ENCODE assay signal across 25 cellular contexts in genomic region chr14:85468815-85469214, GRCh38.
"Had no signal": no experiment of that assay in that cellular context is flagged by ENCODE, and none has a peak within 500 bp of the region (broad histone marks: within the 10 kb centered on the region; RNA-seq: fewer than 3 reads in every experiment).

No MANE protein-coding gene starts in this region.

- H3K27me3 Mint-ChIP-seq: activated B cell treated with CpG ODN at 0.5 μM for 24 hours; activated CD4-positive, alpha-beta memory T cell treated with anti-CD3 and anti-CD28 coated beads for 36 hours; activated T-cell treated with anti-CD3 and anti-CD28 coated beads, Interleukin-2, amount 50 U/mL, for 24 hours; brain; central memory CD8-positive, alpha-beta T cell; type B pancreatic cell had no signal

- ATAC-seq: esophagus mucosa; gastroesophageal sphincter; heart left ventricle; natural killer cell; psoas muscle; right cardiac atrium; stimulated activated effector memory CD8-positive, alpha-beta T cell treated with anti-CD3 and anti-CD28 coated beads, Interleukin-12 subunit alpha, Interleukin-12 subunit beta, amount 100 ng/mL, for 72 hours had no signal

- H3K4me3 Mint-ChIP-seq: activated B cell treated with CpG ODN at 0.5 μM for 24 hours; activated CD4-positive, alpha-beta memory T cell treated with anti-CD3 and anti-CD28 coated beads for 36 hours; activated naive CD8-positive, alpha-beta T cell treated with anti-CD3 and anti-CD28 coated beads, Interleukin-2, amount 10 ng/mL, durations not matched to agents 7 days and 5 days; activated T-cell treated with anti-CD3 and anti-CD28 coated beads, Interleukin-2, amount 50 U/mL, for 24 hours; brain; central memory CD8-positive, alpha-beta T cell; natural killer cell; stimulated activated effector memory CD8-positive, alpha-beta T cell treated with anti-CD3 and anti-CD28 coated beads, Interleukin-12 subunit alpha, Interleukin-12 subunit beta, amount 100 ng/mL, for 72 hours; type B pancreatic cell had no signal

- H3K9me3 Mint-ChIP-seq: activated B cell treated with CpG ODN at 0.5 μM for 24 hours; activated CD4-positive, alpha-beta memory T cell treated with anti-CD3 and anti-CD28 coated beads for 36 hours; activated T-helper 2 cell treated with anti-CD3 and anti-CD28 coated beads, Interferon-gamma antibody, Interleukin-2, Interleukin-4, amounts not matched to agents 10 μg/mL and 5 μg/mL and 100 μg/mL, durations not matched to agents 14 hours and 24 hours and 36 hours; natural killer cell; stimulated activated effector memory CD8-positive, alpha-beta T cell treated with anti-CD3 and anti-CD28 coated beads, Interleukin-12 subunit alpha, Interleukin-12 subunit beta, amount 100 ng/mL, for 72 hours had no signal

- H3K9me3 ChIP-seq: gastroesophageal sphincter, heart left ventricle, left ventricle myocardium inferior, ovary, psoas muscle, stomach had no signal

- H3K4me3 ChIP-seq: coronary artery, gastroesophageal sphincter, heart left ventricle, left ventricle myocardium inferior, ovary, psoas muscle, stomach had no signal

- H3K27ac ChIP-seq: coronary artery, gastroesophageal sphincter, heart left ventricle, left ventricle myocardium inferior, ovary, psoas muscle, stomach had no signal

- H3K4me1 Mint-ChIP-seq: activated B cell treated with CpG ODN at 0.5 μM for 24 hours; activated naive CD8-positive, alpha-beta T cell treated with anti-CD3 and anti-CD28 coated beads, Interleukin-2, amount 10 ng/mL, durations not matched to agents 7 days and 5 days; central memory CD8-positive, alpha-beta T cell; natural killer cell; stimulated activated effector memory CD8-positive, alpha-beta T cell treated with anti-CD3 and anti-CD28 coated beads, Interleukin-12 subunit alpha, Interleukin-12 subunit beta, amount 100 ng/mL, for 72 hours had no signal

- H3K4me1 ChIP-seq: left ventricle myocardium inferior had no signal

- H3K36me3 ChIP-seq: gastroesophageal sphincter, heart left ventricle, left ventricle myocardium inferior, ovary, stomach had no signal

- H3K27ac Mint-ChIP-seq: activated B cell treated with CpG ODN at 0.5 μM for 24 hours; activated CD4-positive, alpha-beta memory T cell treated with anti-CD3 and anti-CD28 coated beads for 36 hours; activated naive CD8-positive, alpha-beta T cell treated with anti-CD3 and anti-CD28 coated beads, Interleukin-2, amount 10 ng/mL, durations not matched to agents 7 days and 5 days; activated T-cell treated with anti-CD3 and anti-CD28 coated beads, Interleukin-2, amount 50 U/mL, for 24 hours; activated T-helper 2 cell treated with anti-CD3 and anti-CD28 coated beads, Interferon-gamma antibody, Interleukin-2, Interleukin-4, amounts not matched to agents 10 μg/mL and 5 μg/mL and 100 μg/mL, durations not matched to agents 14 hours and 24 hours and 36 hours; brain; natural killer cell; stimulated activated effector memory CD8-positive, alpha-beta T cell treated with anti-CD3 and anti-CD28 coated beads, Interleukin-12 subunit alpha, Interleukin-12 subunit beta, amount 100 ng/mL, for 72 hours; type B pancreatic cell had no signal

- H3K36me3 Mint-ChIP-seq: activated CD4-positive, alpha-beta memory T cell treated with anti-CD3 and anti-CD28 coated beads for 36 hours; activated naive CD8-positive, alpha-beta T cell treated with anti-CD3 and anti-CD28 coated beads, Interleukin-2, amount 10 ng/mL, durations not matched to agents 7 days and 5 days; brain; natural killer cell; stimulated activated effector memory CD8-positive, alpha-beta T cell treated with anti-CD3 and anti-CD28 coated beads, Interleukin-12 subunit alpha, Interleukin-12 subunit beta, amount 100 ng/mL, for 72 hours had no signal

- H3K27me3 ChIP-seq: gastroesophageal sphincter, heart left ventricle, ovary, stomach had no signal

- DNase-seq: activated B cell treated with CpG ODN at 0.5 μM for 24 hours; activated CD4-positive, alpha-beta memory T cell treated with anti-CD3 and anti-CD28 coated beads for 36 hours; activated CD4-positive, alpha-beta T cell treated with anti-CD3 and anti-CD28 coated beads for 4 hours; activated naive CD4-positive, alpha-beta T cell treated with Interleukin-2 at 50 U/mL for 16 hours; activated naive CD8-positive, alpha-beta T cell treated with anti-CD3 and anti-CD28 coated beads, Interleukin-2, amount 10 ng/mL, durations not matched to agents 7 days and 5 days; activated T-cell treated with anti-CD3 and anti-CD28 coated beads, Interleukin-2, amount 50 U/mL, for 24 hours; amygdala; heart left ventricle; kidney glomerular epithelial cell; left ventricle myocardium inferior; natural killer cell; ovary; psoas muscle; right cardiac atrium; small intestine; stimulated activated CD4-positive, alpha-beta T cell treated with anti-CD3 and anti-CD28 coated beads, Interleukin-4, amount 100 ng/mL, for 1 hour; stomach had no signal
